In the genomic region with DNA sequence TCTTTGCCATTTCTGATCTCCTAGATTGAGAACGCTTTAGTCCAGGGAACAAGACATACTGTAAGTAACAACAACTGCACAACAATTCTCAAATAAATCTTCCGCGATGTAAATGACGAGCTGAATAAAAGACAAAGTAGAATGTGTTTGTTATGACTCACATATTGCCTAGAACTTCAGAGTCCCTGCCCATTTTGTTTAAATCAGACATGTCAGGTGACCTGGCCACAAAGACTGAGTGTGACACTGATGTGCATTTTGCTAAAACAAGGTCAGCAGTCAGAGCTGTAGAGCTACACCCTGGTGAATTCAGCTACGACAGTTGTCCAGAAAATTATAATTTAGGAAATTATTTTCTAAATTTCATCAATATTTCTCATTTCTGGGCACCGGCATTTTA, we compare ENCODE assay signal across 9 cellular contexts.
DNase-seq lines count a peak whose midpoint lies in the region; ATAC-seq and TF ChIP-seq lines count a peak whose summit lies in the region.
"Had no signal": no experiment of that assay in that cellular context is flagged by ENCODE, and none has a peak within 500 bp of the region (broad histone marks: within the 10 kb centered on the region; RNA-seq: fewer than 3 reads in every experiment).

No MANE protein-coding gene starts in this region.

- peak overlapping the region; percentile 83 for H3K27ac Mint-ChIP-seq in CD4-positive, alpha-beta T cell
- peak overlapping the region; percentile 32 for H3K27ac Mint-ChIP-seq in activated T-helper 1 cell treated with anti-CD3 and anti-CD28 coated beads, Interleukin-12 subunit alpha, Interleukin-12 subunit beta, Interleukin-2, Interleukin-4 antibody, amounts not matched to agents 30 ng/mL and 10 ng/mL and 1 ng/mL, durations not matched to agents 14 hours and 24 hours and 36 hours

- POLR2A ChIA-PET in CD4-positive, alpha-beta T cell (lab: Charles Lee): interaction anchor here (0.6 to 2.1 kb wide), 4 partner anchors 9 to 322 kb away, joined by 3 to 19 read pairs (median 8); partner anchors contain the start of gene CITED2

- peaks cover 38% of the 10 kb centered on the region for H3K4me1 Mint-ChIP-seq in CD4-positive, alpha-beta T cell (ENCODE audit: low read depth)
- H3K4me1 Mint-ChIP-seq in activated T-helper 1 cell treated with anti-CD3 and anti-CD28 coated beads, Interleukin-12 subunit alpha, Interleukin-12 subunit beta, Interleukin-2, Interleukin-4 antibody, amounts not matched to agents 30 ng/mL and 10 ng/mL and 1 ng/mL, durations not matched to agents 14 hours and 24 hours and 36 hours (ENCODE audit: low read depth): peaks cover 54% of the 10 kb centered on the region

- H3K4me3 ChIP-seq in mesodermal cell (ENCODE audit: extremely low read depth, insufficient read depth, low read length, poor library complexity, severe bottlenecking) (no peak overlapping the region), adrenal gland (no peak overlapping the region)

- H3K4me1 ChIP-seq in mesodermal cell (ENCODE audit: control insufficient read depth, insufficient read depth, low read length, poor library complexity, severe bottlenecking) (peaks cover 29% of the 10 kb centered on the region), adrenal gland (replicated peaks in 1 of 2) (peaks cover 0 to 15% of the 10 kb centered on the region in 2 donors)

- H3K27me3 ChIP-seq in CD4-positive, alpha-beta T cell (ENCODE audit: control insufficient read depth, insufficient read depth, low read length): no peaks in the 10 kb centered on the region
- no peaks in the 10 kb centered on the region for H3K27me3 ChIP-seq in adrenal gland

- H3K36me3 ChIP-seq in mesodermal cell (ENCODE audit: control insufficient read depth, insufficient read depth, low read length) (no peaks in the 10 kb centered on the region), adrenal gland (replicated peaks in 1 of 2) (no peaks in the 10 kb centered on the region)

- no peak for TF ChIP-seq CTCF in CD4-positive, alpha-beta T cell (IDR thresholded peaks at IDR 0.05)
- TF ChIP-seq CTCF in adrenal gland (IDR thresholded peaks at IDR 0.05): no peak

- intact Hi-C loops in CD4-positive, alpha-beta T cell (cut with DNase I, micrococcal nuclease): no loop called here
- intact Hi-C loops in activated T-helper 1 cell treated with anti-CD3 and anti-CD28 coated beads, Interleukin-12 subunit alpha, Interleukin-12 subunit beta, Interleukin-2, Interleukin-4 antibody, amounts not matched to agents 30 ng/mL and 10 ng/mL and 1 ng/mL, durations not matched to agents 14 hours and 24 hours and 36 hours (cut with micrococcal nuclease): loop anchor here (1.0 kb wide), 1 partner anchor 9 kb away; no protein-coding TSS in a partner anchor
- intact Hi-C loops in adrenal gland (cut with DNase I): no loop called here

- peak; percentile 89 for ATAC-seq in CD4-positive, alpha-beta T cell (ENCODE audit: poor library complexity)
- peak; percentile 67 for ATAC-seq in HG03565 (IDR thresholded peaks at IDR 0.05; ENCODE audit: unreplicated experiment)
- ATAC-seq in HG02763 (IDR thresholded peaks at IDR 0.05; ENCODE audit: unreplicated experiment): no peak
- no peak for ATAC-seq in GM18907 (IDR thresholded peaks at IDR 0.05; ENCODE audit: unreplicated experiment)

- H3K27me3 Mint-ChIP-seq in CD4-positive, alpha-beta T cell: no peaks in the 10 kb centered on the region
- H3K27me3 Mint-ChIP-seq in activated T-helper 1 cell treated with anti-CD3 and anti-CD28 coated beads, Interleukin-12 subunit alpha, Interleukin-12 subunit beta, Interleukin-2, Interleukin-4 antibody, amounts not matched to agents 30 ng/mL and 10 ng/mL and 1 ng/mL, durations not matched to agents 14 hours and 24 hours and 36 hours (ENCODE audit: insufficient read depth): no peaks in the 10 kb centered on the region

- DNase-seq in CD4-positive, alpha-beta T cell: peak in 9 of 10 experiments; percentile 9 to 30 (median 16)
- DNase-seq in activated T-helper 1 cell treated with anti-CD3 and anti-CD28 coated beads, Interleukin-12 subunit alpha, Interleukin-12 subunit beta, Interleukin-2, Interleukin-4 antibody, amounts not matched to agents 30 ng/mL and 10 ng/mL and 1 ng/mL, durations not matched to agents 14 hours and 24 hours and 36 hours (ENCODE audit: low spot score): no peak
- no peak for DNase-seq in NCI-H748 treated with DMSO at 0.1 percent for 48 hours (lab: John Stamatoyannopoulos, UW)
- DNase-seq in adrenal gland: no peak
- DNase-seq: hippocampal formation had no signal

- WGBS in mesodermal cell (ENCODE audit: insufficient coverage in 2 of 2), 2 experiments: 100% methylated on average over 1 of the region's 6 CpGs; no CpG with 5 or more reads in 1 of the 2 experiments
- WGBS in adrenal gland, 4 donors: 78 to 88% (median 81%) methylated on average over 6 of the region's 6 CpGs

- no peak for TF ChIP-seq POLR2A in adrenal gland (IDR thresholded peaks at IDR 0.05)

- no peak overlapping the region for H3K27ac ChIP-seq in CD4-positive, alpha-beta T cell (ENCODE audit: low read depth, low read length)
- H3K27ac ChIP-seq in mesodermal cell (ENCODE audit: low read depth, low read length, severe bottlenecking) (peak overlapping the region; percentile 49), adrenal gland (no peak overlapping the region)

- H3K9me3 Mint-ChIP-seq in CD4-positive, alpha-beta T cell: no peaks in the 10 kb centered on the region
- H3K9me3 Mint-ChIP-seq in activated T-helper 1 cell treated with anti-CD3 and anti-CD28 coated beads, Interleukin-12 subunit alpha, Interleukin-12 subunit beta, Interleukin-2, Interleukin-4 antibody, amounts not matched to agents 30 ng/mL and 10 ng/mL and 1 ng/mL, durations not matched to agents 14 hours and 24 hours and 36 hours: peaks cover 20% of the 10 kb centered on the region

- peak overlapping the region; percentile 62 for H3K4me3 Mint-ChIP-seq in CD4-positive, alpha-beta T cell
- peak overlapping the region; percentile 2 for H3K4me3 Mint-ChIP-seq in activated T-helper 1 cell treated with anti-CD3 and anti-CD28 coated beads, Interleukin-12 subunit alpha, Interleukin-12 subunit beta, Interleukin-2, Interleukin-4 antibody, amounts not matched to agents 30 ng/mL and 10 ng/mL and 1 ng/mL, durations not matched to agents 14 hours and 24 hours and 36 hours

- no peaks in the 10 kb centered on the region for H3K36me3 Mint-ChIP-seq in CD4-positive, alpha-beta T cell (ENCODE audit: low read depth)
- H3K36me3 Mint-ChIP-seq in activated T-helper 1 cell treated with anti-CD3 and anti-CD28 coated beads, Interleukin-12 subunit alpha, Interleukin-12 subunit beta, Interleukin-2, Interleukin-4 antibody, amounts not matched to agents 30 ng/mL and 10 ng/mL and 1 ng/mL, durations not matched to agents 14 hours and 24 hours and 36 hours (ENCODE audit: low read depth): peaks cover 7% of the 10 kb centered on the region

- no peaks in the 10 kb centered on the region for H3K9me3 ChIP-seq in CD4-positive, alpha-beta T cell (ENCODE audit: control insufficient read depth, low read length)
- H3K9me3 ChIP-seq in mesodermal cell (ENCODE audit: control insufficient read depth, low read length) (no peaks in the 10 kb centered on the region), adrenal gland (replicated peaks in 1 of 3) (no peaks in the 10 kb centered on the region)

- CTCF ChIA-PET in CD4-positive, alpha-beta T cell (lab: Charles Lee): interaction anchor here (1.2 kb wide), 1 partner anchor 162 kb away, joined by 3 read pairs; no protein-coding TSS in a partner anchor

Comparison
In these comparisons a context has a peak if more than half of its experiments do, and no peak if none do; other contexts are left out.
1. ATAC-seq: peak in CD4-positive, alpha-beta T cell (single experiment) and HG03565 (single experiment); none in HG02763 (single experiment) and GM18907 (single experiment).
2. DNase-seq: peak in CD4-positive, alpha-beta T cell (9 of 10); none in activated T-helper 1 cell treated with anti-CD3 and anti-CD28 coated beads, Interleukin-12 subunit alpha, Interleukin-12 subunit beta, Interleukin-2, Interleukin-4 antibody, amounts not matched to agents 30 ng/mL and 10 ng/mL and 1 ng/mL, durations not matched to agents 14 hours and 24 hours and 36 hours (single experiment), NCI-H748 treated with DMSO at 0.1 percent for 48 hours (single experiment) and adrenal gland (0 of 7).